ENCODE assay signal across 9 cellular contexts in the genomic region with DNA sequence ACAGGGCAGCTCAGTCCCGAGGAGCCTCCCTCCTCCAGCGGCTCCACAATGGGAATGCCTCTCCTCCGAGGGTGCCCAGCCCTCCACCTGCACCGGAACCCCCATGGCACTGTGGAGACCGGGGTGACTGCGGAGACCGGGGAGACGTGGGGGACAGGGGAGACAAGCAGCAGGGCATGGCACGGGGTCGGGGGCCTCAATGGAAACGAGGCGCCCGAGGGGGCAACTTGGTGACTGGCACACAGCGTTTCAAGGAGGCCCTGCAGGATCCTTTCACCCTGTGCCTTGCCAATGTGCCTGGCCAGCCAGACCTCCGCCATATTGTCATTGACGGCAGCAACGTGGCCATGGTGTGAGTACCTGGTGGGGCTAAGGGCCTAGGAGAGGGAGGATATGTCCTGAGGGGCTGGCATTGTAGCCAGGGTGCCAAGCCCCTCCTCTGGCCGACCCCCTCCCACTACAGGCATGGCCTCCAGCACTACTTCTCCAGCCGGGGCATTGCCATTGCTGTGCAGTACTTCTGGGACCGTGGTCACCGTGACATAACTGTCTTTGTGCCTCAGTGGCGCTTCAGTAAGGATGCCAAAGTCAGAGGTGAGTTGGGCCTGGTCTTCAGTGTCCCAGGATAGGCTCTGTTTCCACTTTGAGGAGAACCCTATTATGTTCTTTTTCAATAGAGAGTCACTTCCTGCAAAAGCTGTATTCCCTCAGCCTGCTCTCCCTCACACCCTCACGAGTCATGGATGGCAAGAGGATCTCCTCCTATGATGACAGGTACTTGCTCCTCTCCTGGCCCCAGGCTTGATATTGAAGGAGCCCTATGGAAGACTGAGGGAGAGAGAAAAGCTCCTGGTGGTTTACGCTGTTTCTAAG. TPM values are rescaled to one million over a fixed set of nuclear protein-coding genes. Genes with fewer than 3 reads are reported as not detected.
A peak's percentile ranks its signal among the peaks of the same experiment; 100 is the strongest.
DNase-seq lines count a peak whose midpoint lies in the region; ATAC-seq, FAIRE-seq and TF ChIP-seq lines count a peak whose summit lies in the region.
"Had no signal": no experiment of that assay in that cellular context is flagged by ENCODE, and none has a peak within 500 bp of the region (broad histone marks: within the 10 kb centered on the region; RNA-seq: fewer than 3 reads in every experiment).

No MANE protein-coding gene starts in this region.

- peaks cover 29% of the 10 kb centered on the region for H3F3A ChIP-seq in neural progenitor cell (ENCODE audit: low read depth)

- H3K36me3 Mint-ChIP-seq in CD14-positive monocyte (peaks cover 49 to 60% of the 10 kb centered on the region in 2 donors), neural progenitor cell (peaks cover 5% of the 10 kb centered on the region)

- H3K4me3 Mint-ChIP-seq in CD14-positive monocyte (no peak overlapping the region), neural progenitor cell (no peak overlapping the region)

- H3K4me1 Mint-ChIP-seq in CD14-positive monocyte (peaks cover 44% of the 10 kb centered on the region), neural progenitor cell (peaks cover 22% of the 10 kb centered on the region)

- no peaks in the 10 kb centered on the region for H3K9me2 ChIP-seq in Karpas-422 (replicated peaks; ENCODE audit: insufficient read depth, low read length)

- H3K27ac Mint-ChIP-seq in CD14-positive monocyte = peak overlapping the region in 3 of 7 donors; percentile 48 to 96 (median 60)
- H3K27ac Mint-ChIP-seq in neural progenitor cell = no peak overlapping the region

- intact Hi-C loops in CD14-positive monocyte (cut with micrococcal nuclease) = loop anchor here in 1 of 2 donors (10.0 kb wide), 1 partner anchor 188 kb away; the partner anchor contains the start of gene TINF2
- intact Hi-C loops in pancreas (cut with DNase I) = loop anchor here (5.0 to 10.0 kb wide), 3 partner anchors 60 to 100 kb away; partner anchors contain the start of genes ADCY4 (in 1 of the 3) and RIPK3 (in 1 of the 3)

- H4K20me1 ChIP-seq in Karpas-422 (ENCODE audit: insufficient read depth, low read depth, low read length) (peaks cover 4% of the 10 kb centered on the region; the same call in 1 of the 2 replicates), neural progenitor cell (ENCODE audit: low read depth) (peaks cover 35% of the 10 kb centered on the region)

- no peaks in the 10 kb centered on the region for H3K9me3 Mint-ChIP-seq in CD14-positive monocyte
- no peaks in the 10 kb centered on the region for H3K9me3 Mint-ChIP-seq in neural progenitor cell

- FAIRE-seq in pancreas (lab: Jason Lieb, UNC) = no peak

- 71 to 80% methylated on average over 22 to 24 of the region's 24 CpGs for WGBS in pancreas, 2 donors

- H3K27me3 Mint-ChIP-seq in CD14-positive monocyte (ENCODE audit: low read depth in 3 of 3) (peaks cover 2 to 8% (median 3%) of the 10 kb centered on the region in 3 donors), neural progenitor cell (ENCODE audit: insufficient read depth, low read depth) (peaks cover 7% of the 10 kb centered on the region)

- TF ChIP-seq CTCF in CD14-positive monocyte (IDR thresholded peaks at IDR 0.05) (peak; percentile 9), epithelial cell of esophagus (IDR thresholded peaks at IDR 0.05; ENCODE audit: insufficient read depth, low read depth, low read length, missing control alignments) (no peak), pancreas (IDR thresholded peaks at IDR 0.05) (no peak), neural progenitor cell (IDR thresholded peaks at IDR 0.05) (no peak)

- no peak for ATAC-seq in pancreas
- ATAC-seq in GM21576 (IDR thresholded peaks at IDR 0.05; ENCODE audit: unreplicated experiment) = no peak

- no peaks in the 10 kb centered on the region for H3K27me3 ChIP-seq in Karpas-422 (ENCODE audit: low read length)
- H3K27me3 ChIP-seq in pancreas = no peaks in the 10 kb centered on the region
- peaks cover 16% of the 10 kb centered on the region for H3K27me3 ChIP-seq in neural progenitor cell
- H3K27me3 ChIP-seq: Peyer's patch had no signal

- no peak overlapping the region for H2AFZ ChIP-seq in Karpas-422 (ENCODE audit: low read length)
- H2AFZ ChIP-seq in neural progenitor cell (replicated peaks) = no peak overlapping the region

- H3K27ac ChIP-seq in Karpas-422 (ENCODE audit: low read length) (no peak overlapping the region), pancreas (no peak overlapping the region), neural progenitor cell (no peak overlapping the region)

- no peak for DNase-seq in CD14-positive monocyte (ENCODE audit: low spot score)
- DNase-seq in Karpas-422 = no peak
- DNase-seq in epithelial cell of esophagus (ENCODE audit: low read depth) = no peak
- peak in 4 of 6 donors; percentile 23 to 82 (median 53) for DNase-seq in pancreas
- DNase-seq in neural progenitor cell (ENCODE audit: low spot score) = no peak
- no peak for DNase-seq in effector CD4-positive, alpha-beta T cell
- DNase-seq in SK-N-DZ (ENCODE audit: low spot score) = no peak

- H3K9ac ChIP-seq in Karpas-422 (ENCODE audit: low read length) (peak overlapping the region; percentile 88; the same call in 1 of the 2 replicates), neural progenitor cell (no peak overlapping the region)

- peaks cover 14% of the 10 kb centered on the region for H3K79me2 ChIP-seq in Karpas-422 (ENCODE audit: low read length)
- H3K79me2 ChIP-seq in neural progenitor cell (ENCODE audit: low read depth) = peaks cover 4% of the 10 kb centered on the region

- H3K9me3 ChIP-seq in Karpas-422 (ENCODE audit: low read length) (no peaks in the 10 kb centered on the region), pancreas (no peaks in the 10 kb centered on the region), neural progenitor cell (ENCODE audit: low read depth) (no peaks in the 10 kb centered on the region)
- H3K9me3 ChIP-seq: Peyer's patch had no signal

- peak overlapping the region; percentile 82 for H3K4me2 ChIP-seq in Karpas-422 (ENCODE audit: low read depth, low read length, poor library complexity, severe bottlenecking)
- no peak overlapping the region for H3K4me2 ChIP-seq in neural progenitor cell

- H3K4me3 ChIP-seq in Karpas-422 (ENCODE audit: low read length) (no peak overlapping the region; the same call in 1 of the 2 replicates), epithelial cell of esophagus (ENCODE audit: low read length) (peak overlapping the region; percentile 21), pancreas (no peak overlapping the region), neural progenitor cell (no peak overlapping the region)

- H3K4me1 ChIP-seq in Karpas-422 (ENCODE audit: low read length) (peaks cover 44% of the 10 kb centered on the region), pancreas (peaks cover 0 to 29% (median 29%) of the 10 kb centered on the region in 3 donors), neural progenitor cell (no peaks in the 10 kb centered on the region)

- H3K36me3 ChIP-seq in Karpas-422 (ENCODE audit: insufficient read depth, low read length) = peaks cover 21% of the 10 kb centered on the region; the same call in 1 of the 2 replicates
- H3K36me3 ChIP-seq in pancreas = peaks cover 0 to 18% (median 11%) of the 10 kb centered on the region in 3 donors
- no peaks in the 10 kb centered on the region for H3K36me3 ChIP-seq in neural progenitor cell

RNA-seq across cellular contexts. Expression of gene KHNYN, which starts 2.7 kb away (rescaled TPM):
- 10 to 100 TPM; 12.4 to 16.0 TPM for polyA plus RNA-seq in CD14-positive monocyte
- total RNA-seq in Karpas-422 (2014; rRNA removed; shearing (Covaris generic); ENCODE audit: low replicate concordance) = 50.8 and 109 TPM in 2 replicates
- 10 to 100 TPM; 25.4 to 42.9 (median 27.9) TPM for total RNA-seq in pancreas
- 10 to 100 TPM; 21.8 to 26.9 TPM for polyA plus RNA-seq in pancreas
- total RNA-seq in neural progenitor cell (ENCODE audit: low replicate concordance) = 20.4 and 34.7 TPM in 2 replicates
- 19.1 and 21.1 TPM in 2 replicates for polyA plus RNA-seq in SK-N-DZ (2014; cell fraction: cytosol; rRNA removed)
- 30.5 and 42.2 TPM in 2 replicates for polyA plus RNA-seq in SK-N-DZ (2014; cell fraction: nucleus; rRNA removed)

RNA-seq across cellular contexts. Expression of gene CBLN3, which starts 3.0 kb away (rescaled TPM):
- polyA plus RNA-seq in CD14-positive monocyte = under 1 TPM in 1 of 2 donors, not detected in 1; 0.07 TPM
- total RNA-seq in Karpas-422 (2014; rRNA removed; shearing (Covaris generic); ENCODE audit: low replicate concordance) = 1.1 and 3.6 TPM in 2 replicates
- total RNA-seq in pancreas = 1 to 10 TPM in 1 of 6 donors, under 1 TPM in 5; 0.47 to 5.6 (median 0.75) TPM
- 1 to 10 TPM in 1 of 2 donors, under 1 TPM in 1; 0.91 to 1.4 TPM for polyA plus RNA-seq in pancreas
- total RNA-seq in neural progenitor cell (ENCODE audit: low replicate concordance) = 0.25 TPM in 1 of 2 replicates, not detected in the other
- 0.08 and 0.56 TPM in 2 replicates for polyA plus RNA-seq in SK-N-DZ (2014; cell fraction: cytosol; rRNA removed)
- 0.14 and 0.76 TPM in 2 replicates for polyA plus RNA-seq in SK-N-DZ (2014; cell fraction: nucleus; rRNA removed)

RNA-seq across cellular contexts. Expression of gene SDR39U1, which starts 10.1 kb away (rescaled TPM):
- polyA plus RNA-seq in CD14-positive monocyte (10 to 100 TPM; 37.3 to 39.2 TPM), pancreas (100 to 1,000 TPM in 1 of 2 donors, 10 to 100 TPM in 1; 86.1 to 124 TPM)
- total RNA-seq in Karpas-422 (2014; rRNA removed; shearing (Covaris generic); ENCODE audit: low replicate concordance) = 53.3 and 77.2 TPM in 2 replicates
- total RNA-seq in pancreas (10 to 100 TPM; 22.0 to 33.8 (median 28.9) TPM), neural progenitor cell (ENCODE audit: low replicate concordance) (19.0 and 37.8 TPM in 2 replicates)
- 29.1 and 47.6 TPM in 2 replicates for polyA plus RNA-seq in SK-N-DZ (2014; cell fraction: cytosol; rRNA removed)
- 162 and 252 TPM in 2 replicates for polyA plus RNA-seq in SK-N-DZ (2014; cell fraction: nucleus; rRNA removed)

RNA-seq across cellular contexts. Expression of gene NYNRIN, which starts 33.7 kb away (rescaled TPM):
- under 1 TPM; 0.18 to 0.40 TPM for polyA plus RNA-seq in CD14-positive monocyte
- not detected in 2 replicates for total RNA-seq in Karpas-422 (2014; rRNA removed; shearing (Covaris generic); ENCODE audit: low replicate concordance)
- total RNA-seq in pancreas = 1 to 10 TPM; 2.1 to 9.0 (median 4.3) TPM
- 1 to 10 TPM; 2.7 to 5.6 TPM for polyA plus RNA-seq in pancreas
- total RNA-seq in neural progenitor cell (ENCODE audit: low replicate concordance) = 15.5 and 34.3 TPM in 2 replicates
- 9.4 and 12.4 TPM in 2 replicates for polyA plus RNA-seq in SK-N-DZ (2014; cell fraction: cytosol; rRNA removed)
- polyA plus RNA-seq in SK-N-DZ (2014; cell fraction: nucleus; rRNA removed) = 10.9 and 23.4 TPM in 2 replicates

Comparison
In these comparisons a context has a peak if more than half of its experiments do, and no peak if none do; other contexts are left out.
1. DNase-seq: peak in pancreas (4 of 6); none in CD14-positive monocyte (single experiment), Karpas-422 (single experiment), epithelial cell of esophagus (single experiment), neural progenitor cell (single experiment), effector CD4-positive, alpha-beta T cell (single experiment) and SK-N-DZ (single experiment).